1 cellular context compared by ENCODE assay signal in genomic region chr3:12868039-12869024, GRCh38.
TF ChIP-seq lines count a peak whose summit lies in the region.

No MANE protein-coding gene starts in this region.

TF ChIP-seq in HepG2, 621 proteins besides CTCF, POLR2A, EP300 and RAD21 (continued from another document):
- TF ChIP-seq, protein P1, sequence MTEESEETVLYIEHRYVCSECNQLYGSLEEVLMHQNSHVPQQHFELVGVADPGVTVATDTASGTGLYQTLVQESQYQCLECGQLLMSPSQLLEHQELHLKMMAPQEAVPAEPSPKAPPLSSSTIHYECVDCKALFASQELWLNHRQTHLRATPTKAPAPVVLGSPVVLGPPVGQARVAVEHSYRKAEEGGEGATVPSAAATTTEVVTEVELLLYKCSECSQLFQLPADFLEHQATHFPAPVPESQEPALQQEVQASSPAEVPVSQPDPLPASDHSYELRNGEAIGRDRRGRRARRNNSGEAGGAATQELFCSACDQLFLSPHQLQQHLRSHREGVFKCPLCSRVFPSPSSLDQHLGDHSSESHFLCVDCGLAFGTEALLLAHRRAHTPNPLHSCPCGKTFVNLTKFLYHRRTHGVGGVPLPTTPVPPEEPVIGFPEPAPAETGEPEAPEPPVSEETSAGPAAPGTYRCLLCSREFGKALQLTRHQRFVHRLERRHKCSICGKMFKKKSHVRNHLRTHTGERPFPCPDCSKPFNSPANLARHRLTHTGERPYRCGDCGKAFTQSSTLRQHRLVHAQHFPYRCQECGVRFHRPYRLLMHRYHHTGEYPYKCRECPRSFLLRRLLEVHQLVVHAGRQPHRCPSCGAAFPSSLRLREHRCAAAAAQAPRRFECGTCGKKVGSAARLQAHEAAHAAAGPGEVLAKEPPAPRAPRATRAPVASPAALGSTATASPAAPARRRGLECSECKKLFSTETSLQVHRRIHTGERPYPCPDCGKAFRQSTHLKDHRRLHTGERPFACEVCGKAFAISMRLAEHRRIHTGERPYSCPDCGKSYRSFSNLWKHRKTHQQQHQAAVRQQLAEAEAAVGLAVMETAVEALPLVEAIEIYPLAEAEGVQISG (CRISPR knock-in tag; IDR thresholded peaks at IDR 0.05) = peak; percentile 33; the same call in 1 of the 2 replicates
- TF ChIP-seq ZNF44 (CRISPR knock-in tag; IDR thresholded peaks at IDR 0.05) = no peak
- peak; percentile 53; the same call in 1 of the 2 replicates for TF ChIP-seq ZFY (CRISPR knock-in tag; IDR thresholded peaks at IDR 0.05)
- TF ChIP-seq NFIB (CRISPR knock-in tag; IDR thresholded peaks at IDR 0.05; ENCODE audit: borderline replicate concordance) = no peak
- TF ChIP-seq, protein P2, sequence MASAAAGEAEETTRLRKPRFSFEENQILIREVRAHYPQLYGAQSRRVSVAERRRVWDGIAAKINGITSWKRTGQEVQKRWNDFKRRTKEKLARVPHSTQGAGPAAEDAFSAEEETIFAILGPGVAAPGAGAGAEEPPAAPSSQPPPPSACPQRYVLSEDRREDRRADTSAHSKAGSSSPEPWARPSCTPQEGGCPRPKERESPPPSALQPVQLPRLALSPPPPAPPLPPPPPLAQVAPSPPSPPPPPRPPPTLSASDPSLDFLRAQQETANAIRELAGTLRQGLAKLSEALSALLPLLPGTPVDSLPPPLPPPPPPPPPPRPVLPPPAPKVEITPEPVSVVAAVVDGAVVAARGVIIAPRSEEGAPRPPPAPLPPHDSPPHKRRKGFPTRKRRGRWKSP (CRISPR knock-in tag; IDR thresholded peaks at IDR 0.05) = peak; percentile 45; the same call in 1 of the 2 replicates
- no peak for TF ChIP-seq PRDM15 (CRISPR knock-in tag; IDR thresholded peaks at IDR 0.05)
- 0 out of 2 replicates have a peak, but pooled peaks have one; percentile 37 for TF ChIP-seq RNF2 (conservative IDR thresholded peaks at IDR 0.05; ENCODE audit: low read depth)
- peak; percentile 53; the same call in 1 of the 2 replicates for TF ChIP-seq ZNF317 (CRISPR knock-in tag; IDR thresholded peaks at IDR 0.05)
- TF ChIP-seq PCBP2 (optimal IDR thresholded peaks at IDR 0.05; ENCODE audit: low read depth, low read length, poor library complexity, severe bottlenecking) = no peak
- no peak for TF ChIP-seq ZNF709 (CRISPR knock-in tag; IDR thresholded peaks at IDR 0.05)
- TF ChIP-seq FOXA1 (IDR thresholded peaks at IDR 0.05) = no peak
- TF ChIP-seq FOXA1 (CRISPR knock-in tag; IDR thresholded peaks at IDR 0.05) = peak; percentile 30
- TF ChIP-seq MAZ (IDR thresholded peaks at IDR 0.05; ENCODE audit: borderline replicate concordance, low read depth, low read length) = no peak
- 0 out of 2 replicates have a peak, but pooled peaks have one; percentile 33 for TF ChIP-seq MAZ (CRISPR knock-in tag; IDR thresholded peaks at IDR 0.05; ENCODE audit: low read depth)
- peak; percentile 74 for TF ChIP-seq FOSL2 (CRISPR knock-in tag; IDR thresholded peaks at IDR 0.05)
- TF ChIP-seq ZFX (CRISPR knock-in tag; IDR thresholded peaks at IDR 0.05; ENCODE audit: low read depth) = peak; percentile 60; the same call in 1 of the 2 replicates
